ENCODE assay signal across 12 cellular contexts in genomic region chr1:43757343-43758053, GRCh38.
"Had no signal": no experiment of that assay in that cellular context is flagged by ENCODE, and none has a peak within 500 bp of the region (broad histone marks: within the 10 kb centered on the region; RNA-seq: fewer than 3 reads in every experiment).

No MANE protein-coding gene starts in this region.

- H3K4me3 ChIP-seq: breast epithelium, dorsolateral prefrontal cortex had no signal

- H3K4me1 Mint-ChIP-seq: endodermal cell had no signal

- H3K36me3 ChIP-seq: breast epithelium had no signal

- DNase-seq: activated CD4-positive, alpha-beta T cell treated with anti-CD3 and anti-CD28 coated beads, Interleukin-2, amount 50 U/mL, for 1 hour; activated naive CD4-positive, alpha-beta T cell; aorta; dorsolateral prefrontal cortex; endodermal cell; erythroblast; kidney; mesendoderm; stimulated activated CD4-positive, alpha-beta T cell treated with anti-CD3 and anti-CD28 coated beads, Interleukin-12 subunit alpha, Interleukin-12 subunit beta, amount 100 ng/mL, for 4 hours; stimulated activated CD4-positive, alpha-beta T cell treated with anti-CD3 and anti-CD28 coated beads, Interleukin-2, amount 100 ng/mL, for 24 hours had no signal

- H3K27ac Mint-ChIP-seq: activated T-helper 1 cell treated with anti-CD3 and anti-CD28 coated beads, Interleukin-12 subunit alpha, Interleukin-12 subunit beta, Interleukin-2, Interleukin-4 antibody, amounts not matched to agents 30 ng/mL and 10 ng/mL and 1 ng/mL, durations not matched to agents 14 hours and 24 hours and 36 hours; endodermal cell had no signal

- H3K4me1 ChIP-seq: breast epithelium had no signal

- H3K4me3 Mint-ChIP-seq: activated T-helper 1 cell treated with anti-CD3 and anti-CD28 coated beads, Interleukin-12 subunit alpha, Interleukin-12 subunit beta, Interleukin-2, Interleukin-4 antibody, amounts not matched to agents 30 ng/mL and 10 ng/mL and 1 ng/mL, durations not matched to agents 14 hours and 24 hours and 36 hours; endodermal cell had no signal

- H3K27me3 ChIP-seq: breast epithelium, dorsolateral prefrontal cortex had no signal

- H3K27ac ChIP-seq: breast epithelium, dorsolateral prefrontal cortex had no signal

- H3K9me3 ChIP-seq: breast epithelium had no signal

- H3K9me3 Mint-ChIP-seq: activated T-helper 1 cell treated with anti-CD3 and anti-CD28 coated beads, Interleukin-12 subunit alpha, Interleukin-12 subunit beta, Interleukin-2, Interleukin-4 antibody, amounts not matched to agents 30 ng/mL and 10 ng/mL and 1 ng/mL, durations not matched to agents 14 hours and 24 hours and 36 hours; endodermal cell had no signal
